Comparison of ENCODE assay signal across 17 cellular contexts in the genomic region with DNA sequence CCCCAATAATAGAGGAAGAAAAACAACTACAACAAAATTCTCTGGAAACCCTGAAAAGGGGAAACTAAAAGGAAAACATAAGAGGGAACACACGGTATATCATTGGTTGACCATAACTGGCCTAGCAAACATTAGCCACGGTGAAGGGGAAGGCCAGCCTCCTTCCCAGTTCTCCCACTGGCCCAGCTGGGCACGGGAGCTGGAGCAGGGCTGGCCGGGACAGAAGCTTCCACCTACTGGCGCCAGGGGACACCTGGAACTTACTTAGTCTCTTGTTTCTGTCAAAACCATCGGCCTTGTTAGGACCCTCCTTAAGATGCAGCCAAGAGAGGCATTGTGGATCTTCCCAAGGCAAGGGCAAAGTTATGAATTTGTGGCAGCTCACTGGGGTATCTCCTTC. TPM values are rescaled to one million over a fixed set of nuclear protein-coding genes. Genes with fewer than 3 reads are reported as not detected.
DNase-seq lines count a peak whose midpoint lies in the region; TF ChIP-seq lines count a peak whose summit lies in the region.
"Had no signal": no experiment of that assay in that cellular context is flagged by ENCODE, and none has a peak within 500 bp of the region (broad histone marks: within the 10 kb centered on the region; RNA-seq: fewer than 3 reads in every experiment).

No MANE protein-coding gene starts in this region.

- BruUV-seq in A673 (replicated peaks; lab: Mats Ljungman, UMichigan): no TSS peak

- 84 to 96% (median 87%) methylated on average over 6 of the region's 6 CpGs for WGBS in spleen, 5 donors
- WGBS in stomach, 5 donors: 83 to 89% (median 87%) methylated on average over 6 of the region's 6 CpGs

- no peak overlapping the region for H3K27ac ChIP-seq in A673 (ENCODE audit: low read depth, low read length, poor library complexity, severe bottlenecking)
- H3K27ac ChIP-seq in spleen: no peak overlapping the region
- H3K27ac ChIP-seq in WERI-Rb-1: no peak overlapping the region
- H3K27ac ChIP-seq in stomach: no peak overlapping the region
- H3K27ac ChIP-seq: 22Rv1, A549, BLaER1, HL-60 had no signal

- in situ Hi-C loops in GM13977 (cut with MboI; ENCODE audit: low pct_unique_long_range_greater_than_20kb, low sequenced_read_pairs, unreplicated experiment): loop anchor here (25.0 kb wide), 1 partner anchor 99 kb away; no protein-coding TSS in a partner anchor

- H3K27me3 ChIP-seq in A673 (replicated peaks; ENCODE audit: insufficient read depth, low read depth, low read length, poor library complexity): no peaks in the 10 kb centered on the region
- no peaks in the 10 kb centered on the region for H3K27me3 ChIP-seq in spleen (replicated peaks in 1 of 7)
- H3K27me3 ChIP-seq in WERI-Rb-1 (ENCODE audit: insufficient read depth, low read depth, severe bottlenecking): peaks cover 10% of the 10 kb centered on the region
- no peaks in the 10 kb centered on the region for H3K27me3 ChIP-seq in stomach
- H3K27me3 ChIP-seq: BLaER1 had no signal

- intact Hi-C loops in A673 (cut with micrococcal nuclease; ENCODE audit: unreplicated experiment): no loop called here
- intact Hi-C loops in spleen (cut with DNase I; ENCODE audit: low total_unique reads): no loop called here
- intact Hi-C loops in stomach (cut with DNase I; ENCODE audit: low total_unique reads): no loop called here

- no peaks in the 10 kb centered on the region for H3K4me1 ChIP-seq in A673 (ENCODE audit: insufficient read depth, low read length, poor library complexity, severe bottlenecking)
- H3K4me1 ChIP-seq in spleen: no peaks in the 10 kb centered on the region
- H3K4me1 ChIP-seq in stomach: no peaks in the 10 kb centered on the region
- H3K4me1 ChIP-seq: A549, BLaER1 had no signal

- H3K4me3 ChIP-seq in A673 (ENCODE audit: low read depth, low read length, poor library complexity, severe bottlenecking): no peak overlapping the region
- no peak overlapping the region for H3K4me3 ChIP-seq in spleen
- no peak overlapping the region for H3K4me3 ChIP-seq in WERI-Rb-1 (ENCODE audit: low read depth, low read length)
- H3K4me3 ChIP-seq in stomach: no peak overlapping the region
- H3K4me3 ChIP-seq: A549, BLaER1, K562 had no signal

- TF ChIP-seq EP300 in stomach (IDR thresholded peaks at IDR 0.05): no peak

- H3K36me3 ChIP-seq in A673 (ENCODE audit: insufficient read depth, low read length, poor library complexity, severe bottlenecking) (no peaks in the 10 kb centered on the region), spleen (no peaks in the 10 kb centered on the region), WERI-Rb-1 (no peaks in the 10 kb centered on the region), stomach (no peaks in the 10 kb centered on the region)
- H3K36me3 ChIP-seq: BLaER1 had no signal

- H3K9me3 ChIP-seq in A673 (ENCODE audit: low read depth, low read length, poor library complexity, severe bottlenecking) (no peaks in the 10 kb centered on the region), spleen (peaks cover 0 to 9% (median 6%) of the 10 kb centered on the region in 8 donors), WERI-Rb-1 (ENCODE audit: severe bottlenecking) (no peaks in the 10 kb centered on the region), stomach (peaks cover 0 to 4% (median 0%) of the 10 kb centered on the region in 4 donors)
- H3K9me3 ChIP-seq: A549 had no signal

- CTCF ChIA-PET in A673 (lab: Charles Lee): no interaction called here

- DNase-seq in DMS53 (lab: John Stamatoyannopoulos, UW): peak; percentile 27
- DNase-seq in DMS53 treated with DMSO at 0.1 percent for 48 hours (lab: John Stamatoyannopoulos, UW; ENCODE audit: unreplicated experiment): no peak
- DNase-seq in A673 (ENCODE audit: low spot score): peak; percentile 2
- peak; percentile 4 for DNase-seq in SK-N-DZ (ENCODE audit: low spot score)
- peak; percentile 56 for DNase-seq in spleen
- DNase-seq in WERI-Rb-1: no peak
- DNase-seq in GM13977 (ENCODE audit: low spot score): no peak
- no peak for DNase-seq in stomach
- DNase-seq: Calu3; CD4-positive, alpha-beta memory T cell; IMR-90 had no signal

- TF ChIP-seq CTCF in A673 (conservative IDR thresholded peaks at IDR 0.05; ENCODE audit: low read depth, low read length) (no peak), spleen (IDR thresholded peaks at IDR 0.05 in 8 of 11, conservative IDR thresholded peaks at IDR 0.05 in 3 of 11) (no peak), WERI-Rb-1 (IDR thresholded peaks at IDR 0.05; ENCODE audit: low read depth, low read length) (no peak), GM13977 (IDR thresholded peaks at IDR 0.05; ENCODE audit: extremely low read depth, insufficient read depth, missing control alignments) (no peak), stomach (IDR thresholded peaks at IDR 0.05) (no peak)

- no peak for TF ChIP-seq POLR2A in spleen (IDR thresholded peaks at IDR 0.05)
- TF ChIP-seq POLR2A in stomach (IDR thresholded peaks at IDR 0.05): no peak

- POLR2A ChIA-PET in A673 (lab: Charles Lee; ENCODE audit: low non-redundant PET): no interaction called here

RNA-seq across cellular contexts. Expression of gene DLGAP1, which starts 56.1 kb away (rescaled TPM):
- total RNA-seq in A673 (2021) (131 and 135 TPM in 2 replicates), spleen (1 to 10 TPM; 1.0 to 6.0 (median 2.3) TPM), stomach (1 to 10 TPM in 4 of 5 donors, not detected in 1; 1.3 to 7.0 (median 4.3) TPM)
- 0.22 and 0.28 TPM in 2 replicates for polyA plus RNA-seq in SK-N-DZ (2014; cell fraction: cytosol; rRNA removed)
- 0.64 and 0.77 TPM in 2 replicates for polyA plus RNA-seq in SK-N-DZ (2014; cell fraction: nucleus; rRNA removed)
- polyA plus RNA-seq in spleen (under 1 TPM; 0.11 to 0.77 (median 0.39) TPM), stomach (under 1 TPM; 0.06 to 0.85 (median 0.76) TPM)
- total RNA-seq: HT1080 had no signal

Comparison
In these comparisons a context has a peak if more than half of its experiments do, and no peak if none do; other contexts are left out.
1. DNase-seq: peak in DMS53 (single experiment), A673 (single experiment), SK-N-DZ (single experiment) and spleen (single experiment); none in DMS53 treated with DMSO at 0.1 percent for 48 hours (single experiment), WERI-Rb-1 (single experiment), GM13977 (single experiment) and stomach (single experiment).
2. RNA of gene DLGAP1, which starts 56.1 kb away (total RNA-seq): 131 to 135 TPM in A673; 1.3 to 7.0 TPM in stomach and 1.0 to 6.0 TPM in spleen; every median in the first group is over 10 times any median in the second.